Comparison of ENCODE assay signal across 8 cellular contexts in the genomic region with DNA sequence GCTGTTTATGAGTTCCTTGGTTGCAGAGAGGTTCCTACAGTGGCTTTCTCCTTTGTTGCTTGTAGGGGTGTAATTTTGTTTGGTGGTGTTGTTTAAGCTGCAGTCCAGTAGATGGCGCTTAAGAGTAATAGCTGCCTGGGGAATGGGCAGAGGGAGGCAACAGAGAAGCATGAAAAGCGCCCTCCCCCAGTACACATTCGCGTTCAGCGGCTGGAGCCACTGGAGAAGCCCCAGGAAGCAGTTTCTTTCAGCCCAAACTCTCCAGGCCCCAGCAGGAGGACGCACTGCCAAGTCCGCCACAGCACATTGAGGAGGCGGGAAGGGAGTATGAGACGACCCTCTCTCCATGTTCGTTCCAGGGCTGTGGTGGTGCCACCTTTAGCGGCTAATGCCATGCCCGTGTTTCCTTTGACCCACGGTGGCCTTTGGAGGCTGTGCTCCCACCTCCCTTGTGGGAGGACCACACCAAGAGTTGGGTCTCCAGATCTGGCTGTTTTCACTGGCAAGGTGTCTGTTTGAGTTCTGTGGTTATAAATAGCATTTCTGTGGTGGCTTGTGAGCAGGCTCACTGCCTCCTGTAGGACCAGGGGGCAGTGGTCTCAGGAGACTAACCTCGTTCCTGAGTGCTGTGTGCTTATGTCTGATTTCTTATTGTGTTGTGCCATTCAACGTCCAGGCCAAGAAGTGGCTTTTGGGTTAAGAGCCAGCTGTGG.
DNase-seq lines count a peak whose midpoint lies in the region; ATAC-seq and TF ChIP-seq lines count a peak whose summit lies in the region.

No MANE protein-coding gene starts in this region.

- H3K4me3 ChIP-seq in SJSA1 (no peak overlapping the region), esophagus muscularis mucosa (no peak overlapping the region), neural progenitor cell (no peak overlapping the region)

- H3K36me3 ChIP-seq in SJSA1 (peaks cover 9% of the 10 kb centered on the region), esophagus muscularis mucosa (no peaks in the 10 kb centered on the region), neural progenitor cell (no peaks in the 10 kb centered on the region)

- peak overlapping the region; percentile 18 for H2AFZ ChIP-seq in neural progenitor cell (replicated peaks)

- no peak for ATAC-seq in GM18907 (IDR thresholded peaks at IDR 0.05; ENCODE audit: unreplicated experiment)

- H3K9ac ChIP-seq in neural progenitor cell = no peak overlapping the region

- H4K20me1 ChIP-seq in neural progenitor cell (ENCODE audit: low read depth) = no peaks in the 10 kb centered on the region

- H3K27me3 Mint-ChIP-seq in HFFc6 (ENCODE audit: insufficient read depth) (no peaks in the 10 kb centered on the region), neural progenitor cell (ENCODE audit: insufficient read depth, low read depth) (peaks cover 4% of the 10 kb centered on the region)

- TF ChIP-seq CTCF in HFFc6 (IDR thresholded peaks at IDR 0.05) (peak; percentile 84), esophagus muscularis mucosa (IDR thresholded peaks at IDR 0.05) (peak; percentile 32 to 60 (median 38)), neural progenitor cell (IDR thresholded peaks at IDR 0.05) (peak; percentile 80)

- no peaks in the 10 kb centered on the region for H3K36me3 Mint-ChIP-seq in HFFc6 (ENCODE audit: low read depth)
- H3K36me3 Mint-ChIP-seq in neural progenitor cell = peaks cover 7% of the 10 kb centered on the region

- intact Hi-C loops in esophagus muscularis mucosa (cut with DNase I) = no loop called here

- H3K27ac Mint-ChIP-seq in HFFc6 = no peak overlapping the region
- no peak overlapping the region for H3K27ac Mint-ChIP-seq in neural progenitor cell

- H3K79me2 ChIP-seq in neural progenitor cell (ENCODE audit: low read depth) = no peaks in the 10 kb centered on the region

- WGBS in esophagus muscularis mucosa = 77% methylated on average over 15 of the region's 15 CpGs

- H3K4me1 ChIP-seq in SJSA1 (replicated peaks) = no peaks in the 10 kb centered on the region
- H3K4me1 ChIP-seq in esophagus muscularis mucosa = peaks cover 15 to 63% (median 50%) of the 10 kb centered on the region in 4 donors
- peaks cover 25% of the 10 kb centered on the region for H3K4me1 ChIP-seq in neural progenitor cell

- peak; percentile 19 to 34 for DNase-seq in NCI-H2081 (lab: John Stamatoyannopoulos, UW)
- no peak for DNase-seq in NCI-H2081 treated with DMSO at 0.1 percent for 48 hours (lab: John Stamatoyannopoulos, UW)
- DNase-seq in HFFc6 = peak; percentile 28
- peak; percentile 50 to 51 for DNase-seq in SJSA1 (ENCODE audit: low read depth in 1 of 2, low spot score in 2 of 2)
- DNase-seq in esophagus muscularis mucosa (ENCODE audit: extremely low spot score) = no peak
- peak; percentile 77 for DNase-seq in neural progenitor cell (ENCODE audit: low spot score)
- DNase-seq in amniotic stem cell (lab: John Stamatoyannopoulos, UW) = no peak

- H3K27ac ChIP-seq in SJSA1 = no peak overlapping the region
- no peak overlapping the region for H3K27ac ChIP-seq in esophagus muscularis mucosa (replicated peaks in 1 of 4)
- no peak overlapping the region for H3K27ac ChIP-seq in neural progenitor cell

- H3K4me2 ChIP-seq in neural progenitor cell = no peak overlapping the region

- no peaks in the 10 kb centered on the region for H3F3A ChIP-seq in neural progenitor cell (ENCODE audit: low read depth)

- no peak for TF ChIP-seq POLR2A in esophagus muscularis mucosa (IDR thresholded peaks at IDR 0.05; ENCODE audit: low read depth)

- H3K4me3 Mint-ChIP-seq in HFFc6 = no peak overlapping the region
- H3K4me3 Mint-ChIP-seq in neural progenitor cell = no peak overlapping the region

- H3K4me1 Mint-ChIP-seq in HFFc6 (ENCODE audit: low read depth) = peaks cover 38% of the 10 kb centered on the region
- peaks cover 24% of the 10 kb centered on the region for H3K4me1 Mint-ChIP-seq in neural progenitor cell

- H3K9me3 ChIP-seq in SJSA1 (replicated peaks) = no peaks in the 10 kb centered on the region
- no peaks in the 10 kb centered on the region for H3K9me3 ChIP-seq in esophagus muscularis mucosa
- no peaks in the 10 kb centered on the region for H3K9me3 ChIP-seq in neural progenitor cell (ENCODE audit: low read depth)

- TF ChIP-seq EP300 in esophagus muscularis mucosa (IDR thresholded peaks at IDR 0.05) = no peak

- H3K27me3 ChIP-seq in SJSA1 (replicated peaks) (no peaks in the 10 kb centered on the region), esophagus muscularis mucosa (no peaks in the 10 kb centered on the region), neural progenitor cell (no peaks in the 10 kb centered on the region)

- H3K9me3 Mint-ChIP-seq in HFFc6 (no peaks in the 10 kb centered on the region), neural progenitor cell (peaks cover 23% of the 10 kb centered on the region)

Comparison
In these comparisons a context has a peak if more than half of its experiments do, and no peak if none do; other contexts are left out.
1. DNase-seq: peak in NCI-H2081 (2 of 2), HFFc6 (single experiment), SJSA1 (2 of 2) and neural progenitor cell (single experiment); none in NCI-H2081 treated with DMSO at 0.1 percent for 48 hours (single experiment), esophagus muscularis mucosa (single experiment) and amniotic stem cell (single experiment).
2. Peak in every context shown above with its lines, with median percentiles within 50 percentile points of each other: CTCF ChIP-seq.